In genomic region chr10:35640951-35641429, GRCh38 we compare ENCODE assay signal across 8 cellular contexts. TPM values are rescaled to one million over a fixed set of nuclear protein-coding genes. Genes with fewer than 3 reads are reported as not detected.
A peak's percentile ranks its signal among the peaks of the same experiment; 100 is the strongest.
DNase-seq lines count a peak whose midpoint lies in the region; FAIRE-seq and TF ChIP-seq lines count a peak whose summit lies in the region.

No MANE protein-coding gene starts in this region.

- H2BK5ac ChIP-seq in H1 (ENCODE audit: low read depth, low read length) (no peak overlapping the region), mesendoderm (ENCODE audit: low read length) (no peak overlapping the region)

- peaks cover 34% of the 10 kb centered on the region for H3K4me1 Mint-ChIP-seq in stimulated activated naive CD8-positive, alpha-beta T cell treated with anti-CD3 and anti-CD28 coated beads, Interleukin-15, Interleukin-2, amounts not matched to agents 100 ng/mL and 50 ng/mL, for 24 hours (ENCODE audit: low read depth)

- H3K4me3 ChIP-seq in H1 (ENCODE audit: extremely low read depth in 1 of 4, insufficient read depth in 2 of 4, low read depth in 3 of 4, low read length in 4 of 4) (peak overlapping the region; percentile 63 to 82 (median 67)), mesendoderm (ENCODE audit: low read length) (peak overlapping the region; percentile 49)

- H2BK20ac ChIP-seq in H1 (ENCODE audit: low read length), result peak overlapping the region; percentile 61; the same call in 1 of the 2 replicates

- no peaks in the 10 kb centered on the region for H3K36me3 Mint-ChIP-seq in stimulated activated naive CD8-positive, alpha-beta T cell treated with anti-CD3 and anti-CD28 coated beads, Interleukin-15, Interleukin-2, amounts not matched to agents 100 ng/mL and 50 ng/mL, for 24 hours (ENCODE audit: low read depth)

- H3K4me2 ChIP-seq in H1 (ENCODE audit: insufficient read depth in 1 of 2, low read depth in 2 of 2, low read length in 2 of 2) (peak overlapping the region; percentile 58 to 99), mesendoderm (ENCODE audit: low read length) (peak overlapping the region; percentile 51)

- H3K36me3 ChIP-seq in H1 (ENCODE audit: control insufficient read depth in 2 of 4, insufficient read depth in 4 of 4, low read length in 3 of 4), result no peaks in the 10 kb centered on the region
- H3K36me3 ChIP-seq in mesendoderm (ENCODE audit: control insufficient read depth, insufficient read depth, low read length), result no peaks in the 10 kb centered on the region

- no peaks in the 10 kb centered on the region; a peak in 1 of 4 replicates for H3K9me3 ChIP-seq in H1 (ENCODE audit: insufficient read depth in 2 of 2, low read depth in 1 of 2, low read length in 1 of 2)

- H2BK12ac ChIP-seq in H1 (ENCODE audit: low read depth, low read length), result 0 out of 2 replicates have a peak overlapping the region, but pooled peaks have one; percentile 30

- 0 out of 3 replicates have a peak, but pooled peaks of 1 of the 2 experiments have one; percentile 4 for TF ChIP-seq POLR2A in H1 (IDR thresholded peaks at IDR 0.05; ENCODE audit: control extremely low read depth in 1 of 2, low read depth in 2 of 2, low read length in 2 of 2)

- peak overlapping the region; percentile 70 for H3K4me3 Mint-ChIP-seq in stimulated activated naive CD8-positive, alpha-beta T cell treated with anti-CD3 and anti-CD28 coated beads, Interleukin-15, Interleukin-2, amounts not matched to agents 100 ng/mL and 50 ng/mL, for 24 hours

- H3K27ac Mint-ChIP-seq in stimulated activated naive CD8-positive, alpha-beta T cell treated with anti-CD3 and anti-CD28 coated beads, Interleukin-15, Interleukin-2, amounts not matched to agents 100 ng/mL and 50 ng/mL, for 24 hours, result no peak overlapping the region

- H2AK5ac ChIP-seq in H1 (ENCODE audit: low read depth, low read length) (no peak overlapping the region), mesendoderm (ENCODE audit: low read length) (no peak overlapping the region)

- H3K9ac ChIP-seq in H1 (replicated peaks in 1 of 4; ENCODE audit: extremely low read depth in 1 of 4, low read depth in 3 of 4, low read length in 3 of 4), result peak overlapping the region in 3 of 4 experiments; percentile 42 to 66 (median 53); a peak in 4 of 7 replicates
- H3K9ac ChIP-seq in mesendoderm (ENCODE audit: low read length), result peak overlapping the region; percentile 77

- peaks cover 3 to 8% of the 10 kb centered on the region in 2 experiments for H4K20me1 ChIP-seq in H1 (replicated peaks in 1 of 2; ENCODE audit: control insufficient read depth in 1 of 2, insufficient read depth in 2 of 2, low read length in 2 of 2)

- no peak for TF ChIP-seq RAD21 in H1 (IDR thresholded peaks at IDR 0.05 in 1 of 2, conservative IDR thresholded peaks at IDR 0.05 in 1 of 2; ENCODE audit: low read depth in 2 of 2, low read length in 2 of 2)

- H3K79me2 ChIP-seq in H1 (ENCODE audit: control insufficient read depth in 1 of 2, insufficient read depth in 2 of 2, low read length in 2 of 2), result peaks cover 0 to 3% of the 10 kb centered on the region in 2 experiments; a peak in 1 of 4 replicates
- H3K79me2 ChIP-seq in mesendoderm (ENCODE audit: control insufficient read depth, insufficient read depth, low read length), result peaks cover 5% of the 10 kb centered on the region

- CTCF ChIA-PET in H1 (lab: Charles Lee; ENCODE audit: partially characterized antibody), result interaction anchor here (0.8 kb wide), 1 partner anchor 28 kb away, joined by 4 read pairs; no protein-coding TSS in a partner anchor

- peaks cover 3 to 13% (median 6%) of the 10 kb centered on the region in 4 experiments; a peak in 6 of 7 replicates for H3K27me3 ChIP-seq in H1 (replicated peaks in 1 of 4; ENCODE audit: control insufficient read depth in 3 of 4, extremely low read depth in 1 of 4, insufficient read depth in 3 of 4, low read length in 3 of 4)
- H3K27me3 ChIP-seq in mesendoderm (ENCODE audit: insufficient read depth, low read length, poor library complexity), result no peaks in the 10 kb centered on the region

- peaks cover 71% of the 10 kb centered on the region for H3K27me3 Mint-ChIP-seq in stimulated activated naive CD8-positive, alpha-beta T cell treated with anti-CD3 and anti-CD28 coated beads, Interleukin-15, Interleukin-2, amounts not matched to agents 100 ng/mL and 50 ng/mL, for 24 hours

- H3K4me1 ChIP-seq in H1 (replicated peaks in 1 of 4; ENCODE audit: control insufficient read depth in 3 of 4, insufficient read depth in 4 of 4, low read length in 3 of 4) (peaks cover 0 to 17% (median 12%) of the 10 kb centered on the region in 4 experiments; a peak in 6 of 7 replicates), mesendoderm (ENCODE audit: control insufficient read depth, low read depth, low read length) (peaks cover 3% of the 10 kb centered on the region)

- no peak overlapping the region for H3K4ac ChIP-seq in H1 (replicated peaks; ENCODE audit: insufficient read length, low read depth, low read length)
- H3K4ac ChIP-seq in mesendoderm (ENCODE audit: low read depth, low read length), result peak overlapping the region; percentile 82

- H3K14ac ChIP-seq in H1 (ENCODE audit: insufficient read length), result peak overlapping the region; percentile 35

- DNase-seq in NCI-H345 (lab: John Stamatoyannopoulos, UW), result peak; percentile 63
- no peak for DNase-seq in NCI-H345 treated with DMSO at 0.1 percent for 48 hours (lab: John Stamatoyannopoulos, UW; ENCODE audit: unreplicated experiment)
- DNase-seq in HCEC 1CT, result peak; percentile 86
- peak; percentile 74 for DNase-seq in NCI-H1048 (lab: John Stamatoyannopoulos, UW)
- peak; percentile 21 for DNase-seq in activated CD4-positive, alpha-beta T cell treated with anti-CD3 and anti-CD28 coated beads, Interleukin-2, amount 50 U/mL, for 1 hour
- DNase-seq in H1 (ENCODE audit: low read depth in 1 of 2, low spot score in 2 of 2), result peak in 1 of 2 experiments; percentile 79
- DNase-seq in mesendoderm, result peak; percentile 93

- no peak for FAIRE-seq in H1 (lab: Jason Lieb, UNC)

- H4K8ac ChIP-seq in H1 (ENCODE audit: extremely low read depth, insufficient read depth, low read length) (peak overlapping the region; percentile 31; the same call in 1 of the 2 replicates), mesendoderm (ENCODE audit: low read depth, low read length) (no peak overlapping the region)

- H3K18ac ChIP-seq in H1 (ENCODE audit: extremely low read depth, low read length) (peak overlapping the region; percentile 83), mesendoderm (ENCODE audit: low read length) (peak overlapping the region; percentile 88)

- no peaks in the 10 kb centered on the region for H3K9me3 Mint-ChIP-seq in stimulated activated naive CD8-positive, alpha-beta T cell treated with anti-CD3 and anti-CD28 coated beads, Interleukin-15, Interleukin-2, amounts not matched to agents 100 ng/mL and 50 ng/mL, for 24 hours

- TF ChIP-seq EP300 in H1 (IDR thresholded peaks at IDR 0.05; ENCODE audit: borderline replicate concordance in 1 of 2, low read depth in 2 of 2, low read length in 2 of 2), result no peak

- H3K23me2 ChIP-seq in H1 (ENCODE audit: low read depth, low read length), result peaks cover 34% of the 10 kb centered on the region

- H2BK15ac ChIP-seq in H1 (ENCODE audit: low read length) (peak overlapping the region; percentile 72; the same call in 1 of the 2 replicates), mesendoderm (replicated peaks; ENCODE audit: low read depth) (no peak overlapping the region)

- H3K23ac ChIP-seq in H1 (ENCODE audit: insufficient read length), result peak overlapping the region; percentile 87
- H3K23ac ChIP-seq in mesendoderm (ENCODE audit: low read length), result peak overlapping the region; percentile 15

- no peak overlapping the region for H4K5ac ChIP-seq in H1 (ENCODE audit: insufficient read length, low read depth, low read length)
- H4K5ac ChIP-seq in mesendoderm (ENCODE audit: low read length), result no peak overlapping the region

- POLR2A ChIA-PET in H1 (lab: Charles Lee; ENCODE audit: partially characterized antibody), result interaction anchor here (0.6 kb wide), 1 partner anchor 621 kb away, joined by 3 read pairs; no protein-coding TSS in a partner anchor

- H3K56ac ChIP-seq in H1 (replicated peaks; ENCODE audit: insufficient read length, low read depth, low read length), result no peak overlapping the region
- peak overlapping the region; percentile 86 for H3K56ac ChIP-seq in mesendoderm (ENCODE audit: low read length)

- H2BK120ac ChIP-seq in H1 (replicated peaks; ENCODE audit: low read depth, low read length) (no peak overlapping the region), mesendoderm (ENCODE audit: low read depth, low read length) (no peak overlapping the region)

- H4K91ac ChIP-seq in H1 (replicated peaks; ENCODE audit: insufficient read length, low read length), result peak overlapping the region; percentile 47

- WGBS in H1 (ENCODE audit: extremely low coverage in 1 of 2, insufficient coverage in 1 of 2, insufficient read length in 1 of 2, insufficient replicate concordance in 2 of 2, low coverage in 1 of 2, low lambda C conversion rate in 2 of 2, missing lambda C conversion rate in 1 of 2), 2 experiments, result 1% methylated on average over 22 of the region's 45 CpGs; no CpG with 5 or more reads in 1 of the 2 experiments
- WGBS in mesendoderm (ENCODE audit: extremely low coverage, insufficient coverage, low lambda C conversion rate), result no CpG with 5 or more reads among the region's 45 CpGs

- no peak overlapping the region for H2AFZ ChIP-seq in H1 (ENCODE audit: low read length)

- TF ChIP-seq CTCF in H1 (IDR thresholded peaks at IDR 0.05; ENCODE audit: control extremely low read depth in 1 of 3, insufficient read depth in 1 of 3, low read depth in 1 of 3, low read length in 3 of 3), result no peak

- H3K27ac ChIP-seq in H1 (ENCODE audit: low read depth, low read length), result no peak overlapping the region
- peak overlapping the region; percentile 80 for H3K27ac ChIP-seq in mesendoderm (ENCODE audit: low read depth, low read length)

- no peaks in the 10 kb centered on the region for H3K79me1 ChIP-seq in H1 (ENCODE audit: low read depth, low read length)
- H3K79me1 ChIP-seq in mesendoderm (ENCODE audit: low read length), result no peaks in the 10 kb centered on the region

RNA-seq across cellular contexts. Expression of gene FZD8, which starts 1.1 kb away (rescaled TPM):
- total RNA-seq in H1 (2021; fragmentation: NEBNext Ultra II Directional; extraction: Animal tissue kit (Norgen Biotek cat#: 25700)), result 7.1 and 8.6 TPM in 2 replicates
- polyA plus RNA-seq in H1 (2011; rRNA removed), result 4.8 and 6.9 TPM in 2 replicates
- 4.2 TPM for polyA plus RNA-seq in H1 (2011; cell fraction: cytosol; rRNA removed)
- polyA plus RNA-seq in H1 (2011; cell fraction: nucleus; rRNA removed), result 7.7 TPM
- 6.2 to 7.5 TPM (median 7.1 TPM) in 4 replicates for polyA plus RNA-seq in H1 (2012, experiment 1 of 2)
- 5.9 TPM for polyA plus RNA-seq in H1 (2012, experiment 2 of 2)
- 5.1 TPM for polyA plus RNA-seq in H1 (2013, experiment 1 of 2)
- polyA plus RNA-seq in H1 (2013, experiment 2 of 2), result 4.7 TPM
- polyA minus RNA-seq in H1 (2011; rRNA and poly(A)+ RNA removed), result 3.8 and 4.1 TPM in 2 replicates
- 12.2 TPM for polyA minus RNA-seq in H1 (2011; cell fraction: cytosol; rRNA and poly(A)+ RNA removed)
- 16.8 TPM for polyA minus RNA-seq in H1 (2011; cell fraction: nucleus; rRNA and poly(A)+ RNA removed)
- polyA plus RNA-seq in mesendoderm (2013, experiment 1 of 2), result 6.6 TPM
- polyA plus RNA-seq in mesendoderm (2013, experiment 2 of 2), result 6.2 TPM

RNA-seq across cellular contexts. Expression of gene GJD4, which starts 35.8 kb away (rescaled TPM):
- not detected in 2 replicates for total RNA-seq in H1 (2021; fragmentation: NEBNext Ultra II Directional; extraction: Animal tissue kit (Norgen Biotek cat#: 25700))
- not detected in 2 replicates for polyA plus RNA-seq in H1 (2011; rRNA removed)
- not detected for polyA plus RNA-seq in H1 (2011; cell fraction: cytosol; rRNA removed)
- 0.09 TPM for polyA plus RNA-seq in H1 (2011; cell fraction: nucleus; rRNA removed)
- polyA plus RNA-seq in H1 (2012, experiment 1 of 2), result not detected in 4 replicates
- polyA plus RNA-seq in H1 (2012, experiment 2 of 2), result not detected
- polyA plus RNA-seq in H1 (2013, experiment 1 of 2), result not detected
- not detected for polyA plus RNA-seq in H1 (2013, experiment 2 of 2)
- not detected in 2 replicates for polyA minus RNA-seq in H1 (2011; rRNA and poly(A)+ RNA removed)
- polyA minus RNA-seq in H1 (2011; cell fraction: cytosol; rRNA and poly(A)+ RNA removed), result not detected
- not detected for polyA minus RNA-seq in H1 (2011; cell fraction: nucleus; rRNA and poly(A)+ RNA removed)
- 0.03 TPM for polyA plus RNA-seq in mesendoderm (2013, experiment 1 of 2)
- polyA plus RNA-seq in mesendoderm (2013, experiment 2 of 2), result 0.03 TPM
